Comparison of ENCODE assay signal across 1 cellular context in the genomic region with DNA sequence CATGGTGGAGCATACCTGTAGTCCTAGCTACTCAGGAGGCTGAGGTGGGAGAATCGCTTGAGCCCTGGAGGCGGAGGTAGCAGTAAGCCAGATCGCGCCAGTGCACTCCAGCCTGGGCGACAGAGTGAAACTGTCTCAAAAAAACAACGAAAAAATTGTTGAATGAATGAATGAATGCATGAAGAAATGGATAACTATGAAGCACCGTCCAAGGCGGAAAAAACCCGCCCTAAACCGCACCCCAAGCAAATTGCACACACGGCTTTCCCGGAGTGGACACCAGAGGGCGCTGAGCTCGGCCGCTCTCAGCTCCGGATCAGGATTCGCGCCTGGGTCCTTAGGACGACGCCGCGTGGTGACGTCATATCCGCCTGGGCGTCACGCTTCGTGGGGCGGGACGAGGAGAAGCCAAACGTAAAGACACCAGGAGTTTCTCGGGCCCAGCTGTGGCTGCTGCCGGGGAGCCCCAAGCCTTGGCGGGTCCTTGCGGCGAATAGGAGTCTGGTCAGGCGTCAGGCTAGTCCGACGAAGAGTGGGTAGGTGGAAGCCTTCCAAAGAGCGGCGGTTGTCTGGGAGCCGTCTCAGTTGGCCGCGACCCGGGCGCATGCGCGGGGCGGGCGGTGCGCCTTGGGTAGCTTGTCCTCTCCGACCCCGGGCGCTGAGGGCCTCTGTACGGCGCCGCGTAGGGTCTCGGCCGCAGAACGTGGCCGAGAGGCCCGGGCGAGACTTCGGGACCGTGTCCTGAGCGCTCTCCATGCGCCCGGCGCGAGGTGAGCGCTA.
A peak's percentile ranks its signal among the peaks of the same experiment; 100 is the strongest.
TF ChIP-seq lines count a peak whose summit lies in the region.

TSS of gene HTD2 (plus strand) at position 639 of the 780 bp plus-strand sequence. CDS start 11,094 bp downstream, outside the sequence.
TSS of gene RPP14 (plus strand) at position 364 of the 780 bp plus-strand sequence. CDS start 4,085 bp downstream, outside the sequence.

TF ChIP-seq in K562, 482 proteins besides CTCF, POLR2A, EP300 and RAD21 (continued from another document and continues in another):
- TF ChIP-seq ZNF592 (IDR thresholded peaks at IDR 0.05) (peak; percentile 46; the same call in 1 of the 2 replicates), MAFF (IDR thresholded peaks at IDR 0.05; ENCODE audit: low read length) (no peak), STAT5B (CRISPR knock-in tag; IDR thresholded peaks at IDR 0.05) (no peak), ZNF282 (CRISPR knock-in tag; IDR thresholded peaks at IDR 0.05) (no peak), ATF6 (CRISPR knock-in tag; IDR thresholded peaks at IDR 0.05) (0 out of 2 replicates have a peak, but pooled peaks have one; percentile 48), ZNF75A (CRISPR knock-in tag; IDR thresholded peaks at IDR 0.05) (no peak), EGR1 (conservative IDR thresholded peaks at IDR 0.05) (peak; percentile 51), CBFA2T3 (IDR thresholded peaks at IDR 0.05) (no peak), IRF2 (CRISPR knock-in tag; IDR thresholded peaks at IDR 0.05) (no peak), ZNF277 (CRISPR knock-in tag; IDR thresholded peaks at IDR 0.05; ENCODE audit: borderline replicate concordance) (no peak), GABPB1 (CRISPR knock-in tag; IDR thresholded peaks at IDR 0.05) (peak; percentile 96), XRCC5 (IDR thresholded peaks at IDR 0.05; ENCODE audit: low read depth, low read length) (peak; percentile 90; the same call in 1 of the 2 replicates), TARDBP (IDR thresholded peaks at IDR 0.05) (no peak), CBFB (CRISPR knock-in tag; IDR thresholded peaks at IDR 0.05) (0 out of 2 replicates have a peak, but pooled peaks have one; percentile 57), ADNP (tag; IDR thresholded peaks at IDR 0.05) (no peak), FUS (optimal IDR thresholded peaks at IDR 0.05; ENCODE audit: low read depth, low read length) (no peak), PRDM10 (IDR thresholded peaks at IDR 0.05; ENCODE audit: partially characterized antibody) (peak; percentile 60), KDM2B (CRISPR knock-in tag; IDR thresholded peaks at IDR 0.05) (no peak), TCFL5 (CRISPR knock-in tag; conservative IDR thresholded peaks at IDR 0.05) (no peak), SMAD3 (CRISPR knock-in tag; conservative IDR thresholded peaks at IDR 0.05) (no peak), CHD4 (IDR thresholded peaks at IDR 0.05; ENCODE audit: insufficient read depth, insufficient replicate concordance, low read depth, low read length, poor library complexity, severe bottlenecking) (no peak), TGIF2 (CRISPR knock-in tag; IDR thresholded peaks at IDR 0.05) (no peak), SAP30 (IDR thresholded peaks at IDR 0.05; ENCODE audit: borderline replicate concordance, insufficient read depth, low read depth, low read length, poor library complexity, severe bottlenecking) (peak; percentile 42), ZNF57 (CRISPR knock-in tag; IDR thresholded peaks at IDR 0.05) (no peak), CC2D1A (IDR thresholded peaks at IDR 0.05) (no peak), ZNF133 (CRISPR knock-in tag; IDR thresholded peaks at IDR 0.05) (no peak), ZNF24 (IDR thresholded peaks at IDR 0.05) (peak; percentile 99), RBM25 (IDR thresholded peaks at IDR 0.05; ENCODE audit: low read depth, low read length, severe bottlenecking) (no peak), SAFB (IDR thresholded peaks at IDR 0.05; ENCODE audit: borderline replicate concordance, low read depth, low read length) (no peak), FOXA3 (CRISPR knock-in tag; conservative IDR thresholded peaks at IDR 0.05 in 1 of 2, IDR thresholded peaks at IDR 0.05 in 1 of 2) (no peak), HDAC6 (IDR thresholded peaks at IDR 0.05; ENCODE audit: low read depth, low read length) (no peak), ZNF561 (CRISPR knock-in tag; conservative IDR thresholded peaks at IDR 0.05) (no peak), NFIC (IDR thresholded peaks at IDR 0.05) (peak; percentile 56), POLR2B (IDR thresholded peaks at IDR 0.05; ENCODE audit: low read depth, partially characterized antibody) (peak; percentile 81), GATA2 (CRISPR knock-in tag; IDR thresholded peaks at IDR 0.05) (no peak), BDP1 (IDR thresholded peaks at IDR 0.05; ENCODE audit: insufficient read depth, insufficient read length) (no peak), CBX3 (IDR thresholded peaks at IDR 0.05; ENCODE audit: borderline replicate concordance in 1 of 2, low read length in 2 of 2) (peak in 1 of 2 experiments; percentile 71; a peak in 1 of 3 replicates), MED1 (CRISPR knock-in tag; IDR thresholded peaks at IDR 0.05; ENCODE audit: borderline replicate concordance) (no peak), DACH1 (IDR thresholded peaks at IDR 0.05; ENCODE audit: partially characterized antibody) (peak; percentile 28), ZNF12 (CRISPR knock-in tag; IDR thresholded peaks at IDR 0.05) (no peak)
- TF ChIP-seq, protein P1, sequence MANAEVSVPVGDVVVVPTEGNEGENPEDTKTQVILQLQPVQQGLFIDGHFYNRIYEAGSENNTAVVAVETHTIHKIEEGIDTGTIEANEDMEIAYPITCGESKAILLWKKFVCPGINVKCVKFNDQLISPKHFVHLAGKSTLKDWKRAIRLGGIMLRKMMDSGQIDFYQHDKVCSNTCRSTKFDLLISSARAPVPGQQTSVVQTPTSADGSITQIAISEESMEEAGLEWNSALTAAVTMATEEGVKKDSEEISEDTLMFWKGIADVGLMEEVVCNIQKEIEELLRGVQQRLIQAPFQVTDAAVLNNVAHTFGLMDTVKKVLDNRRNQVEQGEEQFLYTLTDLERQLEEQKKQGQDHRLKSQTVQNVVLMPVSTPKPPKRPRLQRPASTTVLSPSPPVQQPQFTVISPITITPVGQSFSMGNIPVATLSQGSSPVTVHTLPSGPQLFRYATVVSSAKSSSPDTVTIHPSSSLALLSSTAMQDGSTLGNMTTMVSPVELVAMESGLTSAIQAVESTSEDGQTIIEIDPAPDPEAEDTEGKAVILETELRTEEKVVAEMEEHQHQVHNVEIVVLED (CRISPR knock-in tag; IDR thresholded peaks at IDR 0.05): peak; percentile 92
- TF ChIP-seq, protein P2, sequence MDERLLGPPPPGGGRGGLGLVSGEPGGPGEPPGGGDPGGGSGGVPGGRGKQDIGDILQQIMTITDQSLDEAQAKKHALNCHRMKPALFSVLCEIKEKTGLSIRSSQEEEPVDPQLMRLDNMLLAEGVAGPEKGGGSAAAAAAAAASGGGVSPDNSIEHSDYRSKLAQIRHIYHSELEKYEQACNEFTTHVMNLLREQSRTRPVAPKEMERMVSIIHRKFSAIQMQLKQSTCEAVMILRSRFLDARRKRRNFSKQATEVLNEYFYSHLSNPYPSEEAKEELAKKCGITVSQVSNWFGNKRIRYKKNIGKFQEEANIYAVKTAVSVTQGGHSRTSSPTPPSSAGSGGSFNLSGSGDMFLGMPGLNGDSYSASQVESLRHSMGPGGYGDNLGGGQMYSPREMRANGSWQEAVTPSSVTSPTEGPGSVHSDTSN (CRISPR knock-in tag; IDR thresholded peaks at IDR 0.05; ENCODE audit: low read depth): no peak
- TF ChIP-seq, protein P2 (tag; conservative IDR thresholded peaks at IDR 0.05; ENCODE audit: low read depth): no peak
- TF ChIP-seq, protein P3, sequence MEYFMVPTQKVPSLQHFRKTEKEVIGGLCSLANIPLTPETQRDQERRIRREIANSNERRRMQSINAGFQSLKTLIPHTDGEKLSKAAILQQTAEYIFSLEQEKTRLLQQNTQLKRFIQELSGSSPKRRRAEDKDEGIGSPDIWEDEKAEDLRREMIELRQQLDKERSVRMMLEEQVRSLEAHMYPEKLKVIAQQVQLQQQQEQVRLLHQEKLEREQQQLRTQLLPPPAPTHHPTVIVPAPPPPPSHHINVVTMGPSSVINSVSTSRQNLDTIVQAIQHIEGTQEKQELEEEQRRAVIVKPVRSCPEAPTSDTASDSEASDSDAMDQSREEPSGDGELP (CRISPR knock-in tag; IDR thresholded peaks at IDR 0.05; ENCODE audit: borderline replicate concordance): peak; percentile 89
- TF ChIP-seq, protein P4, sequence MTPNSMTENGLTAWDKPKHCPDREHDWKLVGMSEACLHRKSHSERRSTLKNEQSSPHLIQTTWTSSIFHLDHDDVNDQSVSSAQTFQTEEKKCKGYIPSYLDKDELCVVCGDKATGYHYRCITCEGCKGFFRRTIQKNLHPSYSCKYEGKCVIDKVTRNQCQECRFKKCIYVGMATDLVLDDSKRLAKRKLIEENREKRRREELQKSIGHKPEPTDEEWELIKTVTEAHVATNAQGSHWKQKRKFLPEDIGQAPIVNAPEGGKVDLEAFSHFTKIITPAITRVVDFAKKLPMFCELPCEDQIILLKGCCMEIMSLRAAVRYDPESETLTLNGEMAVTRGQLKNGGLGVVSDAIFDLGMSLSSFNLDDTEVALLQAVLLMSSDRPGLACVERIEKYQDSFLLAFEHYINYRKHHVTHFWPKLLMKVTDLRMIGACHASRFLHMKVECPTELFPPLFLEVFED (CRISPR knock-in tag; conservative IDR thresholded peaks at IDR 0.05): no peak
